ENCODE assay signal across 1 cellular context in the genomic region with DNA sequence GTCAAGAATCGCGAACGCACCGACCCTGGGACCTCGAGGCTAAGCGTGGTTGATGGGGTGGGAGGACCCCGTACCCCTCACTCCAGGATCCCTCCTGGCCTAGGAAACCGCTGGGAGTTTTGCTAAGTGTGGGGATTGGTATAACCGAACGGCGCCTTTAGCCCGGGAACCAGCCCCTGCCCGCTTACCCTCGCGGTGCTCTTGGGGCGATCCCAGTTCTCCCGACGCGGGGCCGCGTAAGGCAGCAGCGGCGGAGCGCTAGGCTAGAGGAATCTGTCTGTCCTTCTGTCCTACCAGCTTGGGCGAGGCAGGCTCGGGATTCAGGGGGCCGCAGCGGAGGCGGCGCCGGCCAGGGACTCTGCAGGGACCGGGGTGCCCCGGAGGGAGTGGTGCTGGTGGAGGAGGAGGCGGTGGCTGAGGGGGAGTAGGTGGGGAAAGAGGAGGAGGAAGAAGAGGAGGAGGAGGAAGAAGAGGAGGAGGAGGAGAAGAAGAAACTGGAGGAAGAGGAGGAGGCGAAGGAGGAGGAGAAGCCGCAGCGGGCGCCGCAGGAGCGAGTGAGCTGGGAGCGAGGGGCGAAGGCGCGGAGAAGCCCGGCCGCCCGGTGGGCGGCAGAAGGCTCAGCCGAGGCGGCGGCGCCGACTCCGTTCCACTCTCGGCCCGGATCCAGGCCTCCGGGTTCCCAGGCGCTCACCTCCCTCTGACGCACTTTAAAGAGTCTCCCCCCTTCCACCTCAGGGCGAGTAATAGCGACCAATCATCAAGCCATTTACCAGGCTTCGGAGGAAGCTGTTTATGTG.
TF ChIP-seq lines count a peak whose summit lies in the region.

No MANE protein-coding gene starts in this region.

TF ChIP-seq in HEK293, 187 proteins besides CTCF, POLR2A, EP300 and RAD21 (continued from another document):
- TF ChIP-seq, protein P1, sequence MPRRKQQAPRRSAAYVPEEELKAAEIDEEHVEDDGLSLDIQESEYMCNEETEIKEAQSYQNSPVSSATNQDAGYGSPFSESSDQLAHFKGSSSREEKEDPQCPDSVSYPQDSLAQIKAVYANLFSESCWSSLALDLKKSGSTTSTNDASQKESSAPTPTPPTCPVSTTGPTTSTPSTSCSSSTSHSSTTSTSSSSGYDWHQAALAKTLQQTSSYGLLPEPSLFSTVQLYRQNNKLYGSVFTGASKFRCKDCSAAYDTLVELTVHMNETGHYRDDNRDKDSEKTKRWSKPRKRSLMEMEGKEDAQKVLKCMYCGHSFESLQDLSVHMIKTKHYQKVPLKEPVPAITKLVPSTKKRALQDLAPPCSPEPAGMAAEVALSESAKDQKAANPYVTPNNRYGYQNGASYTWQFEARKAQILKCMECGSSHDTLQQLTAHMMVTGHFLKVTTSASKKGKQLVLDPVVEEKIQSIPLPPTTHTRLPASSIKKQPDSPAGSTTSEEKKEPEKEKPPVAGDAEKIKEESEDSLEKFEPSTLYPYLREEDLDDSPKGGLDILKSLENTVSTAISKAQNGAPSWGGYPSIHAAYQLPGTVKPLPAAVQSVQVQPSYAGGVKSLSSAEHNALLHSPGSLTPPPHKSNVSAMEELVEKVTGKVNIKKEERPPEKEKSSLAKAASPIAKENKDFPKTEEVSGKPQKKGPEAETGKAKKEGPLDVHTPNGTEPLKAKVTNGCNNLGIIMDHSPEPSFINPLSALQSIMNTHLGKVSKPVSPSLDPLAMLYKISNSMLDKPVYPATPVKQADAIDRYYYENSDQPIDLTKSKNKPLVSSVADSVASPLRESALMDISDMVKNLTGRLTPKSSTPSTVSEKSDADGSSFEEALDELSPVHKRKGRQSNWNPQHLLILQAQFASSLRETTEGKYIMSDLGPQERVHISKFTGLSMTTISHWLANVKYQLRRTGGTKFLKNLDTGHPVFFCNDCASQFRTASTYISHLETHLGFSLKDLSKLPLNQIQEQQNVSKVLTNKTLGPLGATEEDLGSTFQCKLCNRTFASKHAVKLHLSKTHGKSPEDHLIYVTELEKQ (tag by site-specific recombination; IDR thresholded peaks at IDR 0.05; ENCODE audit: borderline replicate concordance), result peak; percentile 70; the same call in 1 of the 2 replicates
- TF ChIP-seq ZNF555 (tag by site-specific recombination; conservative IDR thresholded peaks at IDR 0.05) (no peak), SP2 (tag by site-specific recombination; IDR thresholded peaks at IDR 0.05) (peak; percentile 87), KLF7 (tag by site-specific recombination; IDR thresholded peaks at IDR 0.05; ENCODE audit: borderline replicate concordance) (peak; percentile 79; the same call in 1 of the 2 replicates), ZNF521 (tag by site-specific recombination; IDR thresholded peaks at IDR 0.05) (no peak), ZNF571 (tag by site-specific recombination; IDR thresholded peaks at IDR 0.05) (no peak), WT1 (tag by site-specific recombination; IDR thresholded peaks at IDR 0.05) (peak; percentile 86), ZNF529 (tag by site-specific recombination; IDR thresholded peaks at IDR 0.05; ENCODE audit: insufficient replicate concordance) (no peak), SP7 (tag by site-specific recombination; IDR thresholded peaks at IDR 0.05) (peak; percentile 92), ZIC2 (tag by site-specific recombination; IDR thresholded peaks at IDR 0.05) (peak; percentile 85), ZNF132 (tag by site-specific recombination; IDR thresholded peaks at IDR 0.05; ENCODE audit: borderline replicate concordance) (no peak), ZNF76 (tag by site-specific recombination; IDR thresholded peaks at IDR 0.05; ENCODE audit: borderline replicate concordance, low read depth) (no peak; the same call in none of the 2 replicates), GLI4 (tag by site-specific recombination; IDR thresholded peaks at IDR 0.05) (peak; percentile 75), ZFP69B (tag by site-specific recombination; IDR thresholded peaks at IDR 0.05) (0 out of 2 replicates have a peak, but pooled peaks have one; percentile 41), ZNF596 (tag by site-specific recombination; IDR thresholded peaks at IDR 0.05) (peak; percentile 65), ZEB2 (tag by site-specific recombination; IDR thresholded peaks at IDR 0.05) (peak; percentile 98), ZXDB (tag by site-specific recombination; IDR thresholded peaks at IDR 0.05) (peak; percentile 78), ZNF843 (tag by site-specific recombination; IDR thresholded peaks at IDR 0.05) (peak; percentile 79; the same call in 1 of the 2 replicates), TRIM28 (IDR thresholded peaks at IDR 0.05; ENCODE audit: borderline replicate concordance, low read length) (peak; percentile 56; the same call in 1 of the 2 replicates), ZNF155 (tag by site-specific recombination; IDR thresholded peaks at IDR 0.05) (no peak), ZNF302 (tag by site-specific recombination; IDR thresholded peaks at IDR 0.05; ENCODE audit: low read depth) (no peak), ZNF701 (tag by site-specific recombination; IDR thresholded peaks at IDR 0.05) (no peak), ZNF48 (tag by site-specific recombination; IDR thresholded peaks at IDR 0.05) (no peak), ZNF2 (tag by site-specific recombination; IDR thresholded peaks at IDR 0.05) (peak; percentile 19), ZNF660 (tag by site-specific recombination; IDR thresholded peaks at IDR 0.05) (peak; percentile 92), ZNF274 (IDR thresholded peaks at IDR 0.05; ENCODE audit: low read length) (no peak), ZNF274 (tag by site-specific recombination; IDR thresholded peaks at IDR 0.05; ENCODE audit: borderline replicate concordance) (no peak), OSR2 (tag by site-specific recombination; IDR thresholded peaks at IDR 0.05) (peak; percentile 98), ZNF404 (tag by site-specific recombination; IDR thresholded peaks at IDR 0.05) (no peak), ZFP37 (tag by site-specific recombination; IDR thresholded peaks at IDR 0.05) (peak; percentile 46; the same call in 1 of the 2 replicates), ZNF133 (tag by site-specific recombination; IDR thresholded peaks at IDR 0.05) (no peak), ZNF777 (tag by site-specific recombination; IDR thresholded peaks at IDR 0.05; ENCODE audit: borderline replicate concordance) (peak; percentile 93), ZSCAN16 (tag by site-specific recombination; IDR thresholded peaks at IDR 0.05) (no peak; the same call in 1 of the 2 replicates), ZNF561 (tag by site-specific recombination; IDR thresholded peaks at IDR 0.05; ENCODE audit: borderline replicate concordance) (peak; percentile 94; the same call in 1 of the 2 replicates), ZNF629 (tag by site-specific recombination; IDR thresholded peaks at IDR 0.05) (peak; percentile 92)
- TF ChIP-seq, protein P2, sequence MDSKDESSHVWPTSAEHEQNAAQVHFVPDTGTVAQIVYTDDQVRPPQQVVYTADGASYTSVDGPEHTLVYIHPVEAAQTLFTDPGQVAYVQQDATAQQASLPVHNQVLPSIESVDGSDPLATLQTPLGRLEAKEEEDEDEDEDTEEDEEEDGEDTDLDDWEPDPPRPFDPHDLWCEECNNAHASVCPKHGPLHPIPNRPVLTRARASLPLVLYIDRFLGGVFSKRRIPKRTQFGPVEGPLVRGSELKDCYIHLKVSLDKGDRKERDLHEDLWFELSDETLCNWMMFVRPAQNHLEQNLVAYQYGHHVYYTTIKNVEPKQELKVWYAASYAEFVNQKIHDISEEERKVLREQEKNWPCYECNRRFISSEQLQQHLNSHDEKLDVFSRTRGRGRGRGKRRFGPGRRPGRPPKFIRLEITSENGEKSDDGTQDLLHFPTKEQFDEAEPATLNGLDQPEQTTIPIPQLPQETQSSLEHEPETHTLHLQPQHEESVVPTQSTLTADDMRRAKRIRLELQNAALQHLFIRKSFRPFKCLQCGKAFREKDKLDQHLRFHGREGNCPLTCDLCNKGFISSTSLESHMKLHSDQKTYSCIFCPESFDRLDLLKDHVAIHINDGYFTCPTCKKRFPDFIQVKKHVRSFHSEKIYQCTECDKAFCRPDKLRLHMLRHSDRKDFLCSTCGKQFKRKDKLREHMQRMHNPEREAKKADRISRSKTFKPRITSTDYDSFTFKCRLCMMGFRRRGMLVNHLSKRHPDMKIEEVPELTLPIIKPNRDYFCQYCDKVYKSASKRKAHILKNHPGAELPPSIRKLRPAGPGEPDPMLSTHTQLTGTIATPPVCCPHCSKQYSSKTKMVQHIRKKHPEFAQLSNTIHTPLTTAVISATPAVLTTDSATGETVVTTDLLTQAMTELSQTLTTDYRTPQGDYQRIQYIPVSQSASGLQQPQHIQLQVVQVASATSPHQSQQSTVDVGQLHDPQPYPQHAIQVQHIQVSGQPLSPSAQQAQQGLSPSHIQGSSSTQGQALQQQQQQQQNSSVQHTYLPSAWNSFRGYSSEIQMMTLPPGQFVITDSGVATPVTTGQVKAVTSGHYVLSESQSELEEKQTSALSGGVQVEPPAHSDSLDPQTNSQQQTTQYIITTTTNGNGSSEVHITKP (tag by site-specific recombination; IDR thresholded peaks at IDR 0.05), result peak; percentile 97
- TF ChIP-seq, protein P3, sequence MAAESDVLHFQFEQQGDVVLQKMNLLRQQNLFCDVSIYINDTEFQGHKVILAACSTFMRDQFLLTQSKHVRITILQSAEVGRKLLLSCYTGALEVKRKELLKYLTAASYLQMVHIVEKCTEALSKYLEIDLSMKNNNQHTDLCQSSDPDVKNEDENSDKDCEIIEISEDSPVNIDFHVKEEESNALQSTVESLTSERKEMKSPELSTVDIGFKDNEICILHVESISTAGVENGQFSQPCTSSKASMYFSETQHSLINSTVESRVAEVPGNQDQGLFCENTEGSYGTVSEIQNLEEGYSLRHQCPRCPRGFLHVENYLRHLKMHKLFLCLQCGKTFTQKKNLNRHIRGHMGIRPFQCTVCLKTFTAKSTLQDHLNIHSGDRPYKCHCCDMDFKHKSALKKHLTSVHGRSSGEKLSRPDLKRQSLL (tag by site-specific recombination; IDR thresholded peaks at IDR 0.05), result peak; percentile 31
- TF ChIP-seq, protein P4, sequence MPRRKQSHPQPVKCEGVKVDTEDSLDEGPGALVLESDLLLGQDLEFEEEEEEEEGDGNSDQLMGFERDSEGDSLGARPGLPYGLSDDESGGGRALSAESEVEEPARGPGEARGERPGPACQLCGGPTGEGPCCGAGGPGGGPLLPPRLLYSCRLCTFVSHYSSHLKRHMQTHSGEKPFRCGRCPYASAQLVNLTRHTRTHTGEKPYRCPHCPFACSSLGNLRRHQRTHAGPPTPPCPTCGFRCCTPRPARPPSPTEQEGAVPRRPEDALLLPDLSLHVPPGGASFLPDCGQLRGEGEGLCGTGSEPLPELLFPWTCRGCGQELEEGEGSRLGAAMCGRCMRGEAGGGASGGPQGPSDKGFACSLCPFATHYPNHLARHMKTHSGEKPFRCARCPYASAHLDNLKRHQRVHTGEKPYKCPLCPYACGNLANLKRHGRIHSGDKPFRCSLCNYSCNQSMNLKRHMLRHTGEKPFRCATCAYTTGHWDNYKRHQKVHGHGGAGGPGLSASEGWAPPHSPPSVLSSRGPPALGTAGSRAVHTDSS (tag by site-specific recombination; IDR thresholded peaks at IDR 0.05), result peak; percentile 99
- TF ChIP-seq, protein P5, sequence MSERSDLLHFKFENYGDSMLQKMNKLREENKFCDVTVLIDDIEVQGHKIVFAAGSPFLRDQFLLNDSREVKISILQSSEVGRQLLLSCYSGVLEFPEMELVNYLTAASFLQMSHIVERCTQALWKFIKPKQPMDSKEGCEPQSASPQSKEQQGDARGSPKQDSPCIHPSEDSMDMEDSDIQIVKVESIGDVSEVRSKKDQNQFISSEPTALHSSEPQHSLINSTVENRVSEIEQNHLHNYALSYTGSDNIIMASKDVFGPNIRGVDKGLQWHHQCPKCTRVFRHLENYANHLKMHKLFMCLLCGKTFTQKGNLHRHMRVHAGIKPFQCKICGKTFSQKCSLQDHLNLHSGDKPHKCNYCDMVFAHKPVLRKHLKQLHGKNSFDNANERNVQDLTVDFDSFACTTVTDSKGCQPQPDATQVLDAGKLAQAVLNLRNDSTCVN (tag by site-specific recombination; optimal IDR thresholded peaks at IDR 0.05), result peak; percentile 81
- TF ChIP-seq, protein P6, sequence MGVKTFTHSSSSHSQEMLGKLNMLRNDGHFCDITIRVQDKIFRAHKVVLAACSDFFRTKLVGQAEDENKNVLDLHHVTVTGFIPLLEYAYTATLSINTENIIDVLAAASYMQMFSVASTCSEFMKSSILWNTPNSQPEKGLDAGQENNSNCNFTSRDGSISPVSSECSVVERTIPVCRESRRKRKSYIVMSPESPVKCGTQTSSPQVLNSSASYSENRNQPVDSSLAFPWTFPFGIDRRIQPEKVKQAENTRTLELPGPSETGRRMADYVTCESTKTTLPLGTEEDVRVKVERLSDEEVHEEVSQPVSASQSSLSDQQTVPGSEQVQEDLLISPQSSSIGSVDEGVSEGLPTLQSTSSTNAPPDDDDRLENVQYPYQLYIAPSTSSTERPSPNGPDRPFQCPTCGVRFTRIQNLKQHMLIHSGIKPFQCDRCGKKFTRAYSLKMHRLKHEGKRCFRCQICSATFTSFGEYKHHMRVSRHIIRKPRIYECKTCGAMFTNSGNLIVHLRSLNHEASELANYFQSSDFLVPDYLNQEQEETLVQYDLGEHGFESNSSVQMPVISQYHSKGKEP (tag by site-specific recombination; IDR thresholded peaks at IDR 0.05), result peak; percentile 83; the same call in 1 of the 2 replicates
- TF ChIP-seq, protein P7, sequence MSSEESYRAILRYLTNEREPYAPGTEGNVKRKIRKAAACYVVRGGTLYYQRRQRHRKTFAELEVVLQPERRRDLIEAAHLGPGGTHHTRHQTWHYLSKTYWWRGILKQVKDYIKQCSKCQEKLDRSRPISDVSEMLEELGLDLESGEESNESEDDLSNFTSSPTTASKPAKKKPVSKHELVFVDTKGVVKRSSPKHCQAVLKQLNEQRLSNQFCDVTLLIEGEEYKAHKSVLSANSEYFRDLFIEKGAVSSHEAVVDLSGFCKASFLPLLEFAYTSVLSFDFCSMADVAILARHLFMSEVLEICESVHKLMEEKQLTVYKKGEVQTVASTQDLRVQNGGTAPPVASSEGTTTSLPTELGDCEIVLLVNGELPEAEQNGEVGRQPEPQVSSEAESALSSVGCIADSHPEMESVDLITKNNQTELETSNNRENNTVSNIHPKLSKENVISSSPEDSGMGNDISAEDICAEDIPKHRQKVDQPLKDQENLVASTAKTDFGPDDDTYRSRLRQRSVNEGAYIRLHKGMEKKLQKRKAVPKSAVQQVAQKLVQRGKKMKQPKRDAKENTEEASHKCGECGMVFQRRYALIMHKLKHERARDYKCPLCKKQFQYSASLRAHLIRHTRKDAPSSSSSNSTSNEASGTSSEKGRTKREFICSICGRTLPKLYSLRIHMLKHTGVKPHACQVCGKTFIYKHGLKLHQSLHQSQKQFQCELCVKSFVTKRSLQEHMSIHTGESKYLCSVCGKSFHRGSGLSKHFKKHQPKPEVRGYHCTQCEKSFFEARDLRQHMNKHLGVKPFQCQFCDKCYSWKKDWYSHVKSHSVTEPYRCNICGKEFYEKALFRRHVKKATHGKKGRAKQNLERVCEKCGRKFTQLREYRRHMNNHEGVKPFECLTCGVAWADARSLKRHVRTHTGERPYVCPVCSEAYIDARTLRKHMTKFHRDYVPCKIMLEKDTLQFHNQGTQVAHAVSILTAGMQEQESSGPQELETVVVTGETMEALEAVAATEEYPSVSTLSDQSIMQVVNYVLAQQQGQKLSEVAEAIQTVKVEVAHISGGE (tag by site-specific recombination; conservative IDR thresholded peaks at IDR 0.05; ENCODE audit: low read depth), result peak; percentile 24
- TF ChIP-seq, protein P8, sequence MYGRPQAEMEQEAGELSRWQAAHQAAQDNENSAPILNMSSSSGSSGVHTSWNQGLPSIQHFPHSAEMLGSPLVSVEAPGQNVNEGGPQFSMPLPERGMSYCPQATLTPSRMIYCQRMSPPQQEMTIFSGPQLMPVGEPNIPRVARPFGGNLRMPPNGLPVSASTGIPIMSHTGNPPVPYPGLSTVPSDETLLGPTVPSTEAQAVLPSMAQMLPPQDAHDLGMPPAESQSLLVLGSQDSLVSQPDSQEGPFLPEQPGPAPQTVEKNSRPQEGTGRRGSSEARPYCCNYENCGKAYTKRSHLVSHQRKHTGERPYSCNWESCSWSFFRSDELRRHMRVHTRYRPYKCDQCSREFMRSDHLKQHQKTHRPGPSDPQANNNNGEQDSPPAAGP (tag by site-specific recombination; IDR thresholded peaks at IDR 0.05), result peak; percentile 92; the same call in 1 of the 2 replicates
